Comparison of ENCODE assay signal across 7 cellular contexts in the genomic region with DNA sequence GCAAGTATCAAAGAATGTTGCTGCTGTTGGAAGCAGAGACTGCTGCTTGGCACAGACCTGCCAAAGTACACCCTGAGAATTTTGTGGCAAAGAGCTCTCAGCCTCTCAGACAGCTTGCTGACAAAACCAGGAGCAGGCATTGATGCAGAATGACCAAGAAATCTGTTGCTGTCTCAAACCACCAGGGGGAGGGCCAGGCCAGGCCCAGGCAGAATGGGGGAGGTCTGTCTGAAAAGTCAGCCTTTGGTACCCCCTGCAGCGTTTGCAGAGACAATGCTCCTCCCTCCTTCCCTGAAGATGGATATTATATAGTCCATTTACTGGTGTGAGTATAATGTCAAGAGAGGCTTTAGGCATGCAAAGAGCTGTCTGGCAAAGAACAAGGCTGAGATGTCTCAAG. TPM values are rescaled to one million over a fixed set of nuclear protein-coding genes. Genes with fewer than 3 reads are reported as not detected.
DNase-seq lines count a peak whose midpoint lies in the region; ATAC-seq and TF ChIP-seq lines count a peak whose summit lies in the region.

No MANE protein-coding gene starts in this region.

- H3K27ac ChIP-seq in esophagus muscularis mucosa (replicated peaks in 1 of 4): no peak overlapping the region

- no peaks in the 10 kb centered on the region for H3K36me3 Mint-ChIP-seq in nephron (ENCODE audit: low read depth)
- no peaks in the 10 kb centered on the region for H3K36me3 Mint-ChIP-seq in stimulated activated effector memory CD8-positive, alpha-beta T cell treated with anti-CD3 and anti-CD28 coated beads, Interleukin-12 subunit alpha, Interleukin-12 subunit beta, amount 100 ng/mL, for 72 hours

- H3K9me3 Mint-ChIP-seq in nephron: no peaks in the 10 kb centered on the region
- H3K9me3 Mint-ChIP-seq in stimulated activated effector memory CD8-positive, alpha-beta T cell treated with anti-CD3 and anti-CD28 coated beads, Interleukin-12 subunit alpha, Interleukin-12 subunit beta, amount 100 ng/mL, for 72 hours: no peaks in the 10 kb centered on the region

- TF ChIP-seq POLR2A in esophagus muscularis mucosa (IDR thresholded peaks at IDR 0.05; ENCODE audit: low read depth): no peak

- H3K27ac Mint-ChIP-seq in nephron: peak overlapping the region in 2 of 3 experiments; percentile 5 to 18
- H3K27ac Mint-ChIP-seq in stimulated activated effector memory CD8-positive, alpha-beta T cell treated with anti-CD3 and anti-CD28 coated beads, Interleukin-12 subunit alpha, Interleukin-12 subunit beta, amount 100 ng/mL, for 72 hours: no peak overlapping the region

- no peaks in the 10 kb centered on the region for H3K27me3 Mint-ChIP-seq in nephron (ENCODE audit: low read depth)

- H3K4me3 ChIP-seq in GM12865 (ENCODE audit: low read depth, low read length) (no peak overlapping the region), adipocyte (ENCODE audit: low read length) (no peak overlapping the region), esophagus muscularis mucosa (no peak overlapping the region)

- H3K9ac ChIP-seq in adipocyte (ENCODE audit: low read length): no peak overlapping the region

- 10% methylated on average over 1 of the region's 1 CpG for WGBS in esophagus muscularis mucosa

- peak; percentile 32 for TF ChIP-seq CTCF in GM12865 (IDR thresholded peaks at IDR 0.05; ENCODE audit: insufficient read depth, low read depth, low read length, missing control alignments)
- peak; percentile 53 to 65 (median 62) for TF ChIP-seq CTCF in nephron (IDR thresholded peaks at IDR 0.05; ENCODE audit: unreplicated experiment in 3 of 3)
- no peak for TF ChIP-seq CTCF in esophagus muscularis mucosa (IDR thresholded peaks at IDR 0.05)

- H3K4me3 Mint-ChIP-seq in nephron: no peak overlapping the region
- H3K4me3 Mint-ChIP-seq in stimulated activated effector memory CD8-positive, alpha-beta T cell treated with anti-CD3 and anti-CD28 coated beads, Interleukin-12 subunit alpha, Interleukin-12 subunit beta, amount 100 ng/mL, for 72 hours: no peak overlapping the region

- H3K4me1 ChIP-seq in adipocyte (ENCODE audit: control insufficient read depth, insufficient read depth, low read length) (no peaks in the 10 kb centered on the region), esophagus muscularis mucosa (no peaks in the 10 kb centered on the region)

- peaks cover 12% of the 10 kb centered on the region for H3K4me1 Mint-ChIP-seq in nephron
- H3K4me1 Mint-ChIP-seq in stimulated activated effector memory CD8-positive, alpha-beta T cell treated with anti-CD3 and anti-CD28 coated beads, Interleukin-12 subunit alpha, Interleukin-12 subunit beta, amount 100 ng/mL, for 72 hours: no peaks in the 10 kb centered on the region

- DNase-seq in GM12865 (ENCODE audit: low read depth) (peak; percentile 4), HPDE6-E6E7 (ENCODE audit: extremely low spot score) (peak; percentile 4), adipocyte (ENCODE audit: low read depth) (peak; percentile 36), esophagus muscularis mucosa (ENCODE audit: extremely low spot score) (no peak)
- DNase-seq in stimulated activated effector memory CD8-positive, alpha-beta T cell treated with anti-CD3 and anti-CD28 coated beads, Interleukin-12 subunit alpha, Interleukin-12 subunit beta, amount 100 ng/mL, for 72 hours (ENCODE audit: low spot score in 2 of 2): no peak

- H3K9me3 ChIP-seq in adipocyte (ENCODE audit: control insufficient read depth, low read length) (no peaks in the 10 kb centered on the region), esophagus muscularis mucosa (no peaks in the 10 kb centered on the region)

- H3K27me3 ChIP-seq in adipocyte (replicated peaks; ENCODE audit: control insufficient read depth, insufficient read depth, low read length): peaks cover 27% of the 10 kb centered on the region
- H3K27me3 ChIP-seq in esophagus muscularis mucosa: no peaks in the 10 kb centered on the region

- TF ChIP-seq EP300 in esophagus muscularis mucosa (IDR thresholded peaks at IDR 0.05): no peak

- intact Hi-C loops in esophagus muscularis mucosa (cut with DNase I): no loop called here

- ATAC-seq in GM18519 (IDR thresholded peaks at IDR 0.05; ENCODE audit: low FRiP score, unreplicated experiment): no peak
- ATAC-seq in stimulated activated effector memory CD8-positive, alpha-beta T cell treated with anti-CD3 and anti-CD28 coated beads, Interleukin-12 subunit alpha, Interleukin-12 subunit beta, amount 100 ng/mL, for 72 hours: no peak

- H3K36me3 ChIP-seq in adipocyte (ENCODE audit: control insufficient read depth, insufficient read depth, low read length, severe bottlenecking) (no peaks in the 10 kb centered on the region), esophagus muscularis mucosa (no peaks in the 10 kb centered on the region)

RNA-seq across cellular contexts. Expression of a gene that starts 52.9 kb away (rescaled TPM):
- not detected for total RNA-seq in esophagus muscularis mucosa

Comparison
In these comparisons a context has a peak if more than half of its experiments do, and no peak if none do; other contexts are left out.
1. DNase-seq: peak in GM12865 (single experiment), HPDE6-E6E7 (single experiment) and adipocyte (single experiment); none in stimulated activated effector memory CD8-positive, alpha-beta T cell treated with anti-CD3 and anti-CD28 coated beads, Interleukin-12 subunit alpha, Interleukin-12 subunit beta, amount 100 ng/mL, for 72 hours (0 of 2) and esophagus muscularis mucosa (single experiment).
2. CTCF ChIP-seq: peak in GM12865 (single experiment) and nephron (3 of 3); none in esophagus muscularis mucosa (0 of 3).